ENCODE assay signal across 31 cellular contexts in the genomic region with DNA sequence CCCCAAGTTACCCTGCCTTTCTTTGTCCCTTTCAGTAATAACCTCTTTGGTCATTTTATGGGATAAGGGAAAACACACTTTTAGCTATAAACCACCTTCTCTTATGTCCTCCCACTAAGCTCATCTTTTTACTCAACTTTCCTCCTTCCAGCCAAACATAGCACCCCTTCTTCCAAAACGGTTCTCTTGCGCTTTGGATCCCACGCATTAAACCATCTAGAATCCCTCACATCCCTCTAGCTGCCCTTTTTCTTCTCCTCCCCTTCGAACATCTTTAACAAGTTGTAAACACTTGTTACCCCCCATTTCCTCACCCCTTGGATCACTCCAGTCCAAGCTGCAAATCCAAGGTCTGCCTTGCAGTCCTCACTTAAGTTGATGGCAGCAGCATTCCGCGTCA.
"Had no signal": no experiment of that assay in that cellular context is flagged by ENCODE, and none has a peak within 500 bp of the region (broad histone marks: within the 10 kb centered on the region; RNA-seq: fewer than 3 reads in every experiment).

No MANE protein-coding gene starts in this region.

- H3K27me3 Mint-ChIP-seq: activated naive CD8-positive, alpha-beta T cell treated with anti-CD3 and anti-CD28 coated beads for 36 hours; brain; effector memory CD8-positive, alpha-beta T cell had no signal

- H3K27ac Mint-ChIP-seq: activated naive CD4-positive, alpha-beta T cell treated with anti-CD3 and anti-CD28 coated beads for 36 hours; activated naive CD8-positive, alpha-beta T cell treated with anti-CD3 and anti-CD28 coated beads for 36 hours; activated T-helper 1 cell treated with anti-CD3 and anti-CD28 coated beads, Interleukin-12 subunit alpha, Interleukin-12 subunit beta, Interleukin-2, Interleukin-4 antibody, amounts not matched to agents 30 ng/mL and 10 ng/mL and 1 ng/mL, durations not matched to agents 14 hours and 24 hours and 36 hours; brain; effector memory CD8-positive, alpha-beta T cell; natural killer cell; T-helper 1 cell treated with Interleukin-12 subunit alpha and Interleukin-12 subunit beta and Interleukin-4 antibody, amounts not matched to agents 30 μg/mL and 1 μg/mL, for 36 hours had no signal

- H3K27me3 ChIP-seq: adrenal gland, heart left ventricle, left lung, ovary, right atrium auricular region, spleen, suprapubic skin, tibial artery had no signal

- H3K4me3 Mint-ChIP-seq: activated naive CD4-positive, alpha-beta T cell treated with anti-CD3 and anti-CD28 coated beads for 36 hours; activated naive CD8-positive, alpha-beta T cell treated with anti-CD3 and anti-CD28 coated beads for 36 hours; activated T-helper 1 cell treated with anti-CD3 and anti-CD28 coated beads, Interleukin-12 subunit alpha, Interleukin-12 subunit beta, Interleukin-2, Interleukin-4 antibody, amounts not matched to agents 30 ng/mL and 10 ng/mL and 1 ng/mL, durations not matched to agents 14 hours and 24 hours and 36 hours; brain; effector memory CD8-positive, alpha-beta T cell; natural killer cell; T-helper 1 cell treated with Interleukin-12 subunit alpha and Interleukin-12 subunit beta and Interleukin-4 antibody, amounts not matched to agents 30 μg/mL and 1 μg/mL, for 36 hours had no signal

- FAIRE-seq: TTC549 had no signal

- H3K36me3 ChIP-seq: ovary, prostate gland had no signal

- ATAC-seq: activated CD4-positive, CD25-positive, alpha-beta regulatory T cell treated with anti-CD3 and anti-CD28 coated beads, Interleukin-2, amount 50 U/mL, for 24 hours; effector memory CD8-positive, alpha-beta T cell; heart left ventricle; left lung; lower lobe of right lung; natural killer cell had no signal

- H3K4me3 ChIP-seq: adrenal gland, heart left ventricle, left lung, lower lobe of right lung, ovary, prostate gland, right atrium auricular region, spleen, suprapubic skin, tibial artery had no signal

- H3K9me3 Mint-ChIP-seq: activated naive CD4-positive, alpha-beta T cell treated with anti-CD3 and anti-CD28 coated beads for 36 hours; activated naive CD8-positive, alpha-beta T cell treated with anti-CD3 and anti-CD28 coated beads for 36 hours; activated T-helper 1 cell treated with anti-CD3 and anti-CD28 coated beads, Interleukin-12 subunit alpha, Interleukin-12 subunit beta, Interleukin-2, Interleukin-4 antibody, amounts not matched to agents 30 ng/mL and 10 ng/mL and 1 ng/mL, durations not matched to agents 14 hours and 24 hours and 36 hours; brain; effector memory CD8-positive, alpha-beta T cell; natural killer cell; T-helper 1 cell treated with Interleukin-12 subunit alpha and Interleukin-12 subunit beta and Interleukin-4 antibody, amounts not matched to agents 30 μg/mL and 1 μg/mL, for 36 hours had no signal

- H3K36me3 Mint-ChIP-seq: natural killer cell had no signal

- DNase-seq: activated CD4-positive, alpha-beta T cell treated with anti-CD3 and anti-CD28 coated beads for 48 hours; activated CD4-positive, alpha-beta T cell treated with anti-CD3 and anti-CD28 coated beads, Interleukin-2, amount 50 U/mL, for 48 hours; activated CD8-positive, alpha-beta memory T cell treated with anti-CD3 and anti-CD28 coated beads, Interleukin-2, amount 50 U/mL, for 4 hours; activated effector memory CD4-positive, alpha-beta T cell treated with anti-CD3 and anti-CD28 coated beads, Interleukin-2, amount 50 U/mL, for 16 hours; activated naive CD4-positive, alpha-beta T cell treated with anti-CD3 and anti-CD28 coated beads for 36 hours; activated naive CD8-positive, alpha-beta T cell treated with anti-CD3 and anti-CD28 coated beads for 36 hours; activated T-cell treated with anti-CD3 and anti-CD28 coated beads, Interleukin-2, amount 50 U/mL, for 1 hour; adrenal gland; aorta; caudate nucleus; cortex of kidney; effector memory CD8-positive, alpha-beta T cell; heart left ventricle; hypothalamus; left lung; lower lobe of right lung; natural killer cell; ovary; spleen; stimulated activated naive CD4-positive, alpha-beta T cell; T-helper 9 cell; tibial artery had no signal

- H3K27ac ChIP-seq: adrenal gland, heart left ventricle, left lung, lower lobe of right lung, ovary, prostate gland, right atrium auricular region, spleen, suprapubic skin, tibial artery, VCaP had no signal

- H3K9me3 ChIP-seq: adrenal gland, heart left ventricle, left lung, lower lobe of right lung, ovary, prostate gland, right atrium auricular region, spleen, suprapubic skin, tibial artery had no signal
